30 cellular contexts compared by ENCODE assay signal in genomic region chr6:156804402-156804801, GRCh38. TPM values are rescaled to one million over a fixed set of nuclear protein-coding genes. Genes with fewer than 3 reads are reported as not detected.
DNase-seq lines count a peak whose midpoint lies in the region; ATAC-seq and TF ChIP-seq lines count a peak whose summit lies in the region.
"Had no signal": no experiment of that assay in that cellular context is flagged by ENCODE, and none has a peak within 500 bp of the region (broad histone marks: within the 10 kb centered on the region; RNA-seq: fewer than 3 reads in every experiment).

No MANE protein-coding gene starts in this region.

- no peak overlapping the region for H3K4me2 ChIP-seq in GM23338
- H3K4me2 ChIP-seq: PC-9 had no signal

- peak overlapping the region; percentile 23 for H3K4me3 Mint-ChIP-seq in activated T-cell treated with anti-CD3 and anti-CD28 coated beads, Interleukin-2, amount 50 U/mL, for 24 hours
- no peak overlapping the region for H3K4me3 Mint-ChIP-seq in GM23338
- H3K4me3 Mint-ChIP-seq in activated B cell treated with CpG ODN at 0.5 μM for 24 hours = no peak overlapping the region
- H3K4me3 Mint-ChIP-seq in naive thymus-derived CD8-positive, alpha-beta T cell = peak overlapping the region in 3 of 10 donors; percentile 15 to 58 (median 50)
- H3K4me3 Mint-ChIP-seq in Calu3 (ENCODE audit: low read depth, unreplicated experiment) = no peak overlapping the region
- H3K4me3 Mint-ChIP-seq: activated T-helper 1 cell treated with anti-CD3 and anti-CD28 coated beads, Interleukin-12 subunit alpha, Interleukin-12 subunit beta, Interleukin-2, Interleukin-4 antibody, amounts not matched to agents 30 ng/mL and 10 ng/mL and 1 ng/mL, durations not matched to agents 14 hours and 24 hours and 36 hours had no signal

- peak overlapping the region; percentile 87 for H3K27ac Mint-ChIP-seq in activated T-cell treated with anti-CD3 and anti-CD28 coated beads, Interleukin-2, amount 50 U/mL, for 24 hours
- H3K27ac Mint-ChIP-seq in GM23338 = peak overlapping the region; percentile 23; the same call in 1 of the 2 replicates
- peak overlapping the region; percentile 41 for H3K27ac Mint-ChIP-seq in activated B cell treated with CpG ODN at 0.5 μM for 24 hours
- H3K27ac Mint-ChIP-seq in naive thymus-derived CD8-positive, alpha-beta T cell = peak overlapping the region; percentile 4 to 92 (median 80)
- H3K27ac Mint-ChIP-seq in Calu3 (ENCODE audit: unreplicated experiment) = no peak overlapping the region
- H3K27ac Mint-ChIP-seq: activated T-helper 1 cell treated with anti-CD3 and anti-CD28 coated beads, Interleukin-12 subunit alpha, Interleukin-12 subunit beta, Interleukin-2, Interleukin-4 antibody, amounts not matched to agents 30 ng/mL and 10 ng/mL and 1 ng/mL, durations not matched to agents 14 hours and 24 hours and 36 hours had no signal

- no peak for DNase-seq in activated T-cell treated with anti-CD3 and anti-CD28 coated beads, Interleukin-2, amount 50 U/mL, for 24 hours
- no peak for DNase-seq in activated T-cell treated with anti-CD3 and anti-CD28 coated beads, Interleukin-2, amount 50 U/mL, for 1 hour
- no peak for DNase-seq in GM23338 (ENCODE audit: low spot score)
- no peak for DNase-seq in activated B cell treated with CpG ODN at 0.5 μM for 24 hours
- no peak for DNase-seq in naive thymus-derived CD8-positive, alpha-beta T cell
- no peak for DNase-seq in Calu3
- DNase-seq: activated CD8-positive, alpha-beta memory T cell treated with anti-CD3 and anti-CD28 coated beads for 24 hours; adrenal gland; body of pancreas; C1 segment of cervical spinal cord; Caco-2; cerebellar nuclear complex; DND-41; dorsolateral prefrontal cortex; HCEC 1CT; hypothalamus; NCI-H1092 treated with DMSO at 0.1 percent for 48 hours; NCI-H187 treated with DMSO at 0.1 percent for 48 hours; NCI-H526 treated with DMSO at 0.1 percent for 48 hours; PC-9; sigmoid colon; stimulated activated CD8-positive, alpha-beta memory T cell treated with anti-CD3 and anti-CD28 coated beads, Interleukin-4, amount 100 ng/mL, for 48 hours had no signal

- H3K9me3 Mint-ChIP-seq in activated T-cell treated with anti-CD3 and anti-CD28 coated beads, Interleukin-2, amount 50 U/mL, for 24 hours = peaks cover 13% of the 10 kb centered on the region
- no peaks in the 10 kb centered on the region for H3K9me3 Mint-ChIP-seq in GM23338
- no peaks in the 10 kb centered on the region for H3K9me3 Mint-ChIP-seq in activated B cell treated with CpG ODN at 0.5 μM for 24 hours
- no peaks in the 10 kb centered on the region for H3K9me3 Mint-ChIP-seq in naive thymus-derived CD8-positive, alpha-beta T cell
- no peaks in the 10 kb centered on the region for H3K9me3 Mint-ChIP-seq in Calu3 (ENCODE audit: low read depth, unreplicated experiment)
- H3K9me3 Mint-ChIP-seq: activated T-helper 1 cell treated with anti-CD3 and anti-CD28 coated beads, Interleukin-12 subunit alpha, Interleukin-12 subunit beta, Interleukin-2, Interleukin-4 antibody, amounts not matched to agents 30 ng/mL and 10 ng/mL and 1 ng/mL, durations not matched to agents 14 hours and 24 hours and 36 hours had no signal

- no peak for TF ChIP-seq CTCF in GM23338 (conservative IDR thresholded peaks at IDR 0.05; ENCODE audit: low read depth in 2 of 2)
- no peak for TF ChIP-seq CTCF in activated B cell treated with CpG ODN at 0.5 μM for 24 hours (IDR thresholded peaks at IDR 0.05)
- no peak for TF ChIP-seq CTCF in Calu3 (IDR thresholded peaks at IDR 0.05; ENCODE audit: unreplicated experiment)

- H4K20me1 ChIP-seq in GM23338 (replicated peaks; ENCODE audit: insufficient read depth) = peaks cover 34% of the 10 kb centered on the region; the same call in 1 of the 2 replicates

- H3K27ac ChIP-seq in GM23338 (ENCODE audit: low read depth) = no peak overlapping the region
- H3K27ac ChIP-seq: adrenal gland, body of pancreas, PC-9, prostate gland, sigmoid colon, suprapubic skin had no signal

- H3K27me3 Mint-ChIP-seq in activated T-cell treated with anti-CD3 and anti-CD28 coated beads, Interleukin-2, amount 50 U/mL, for 24 hours = no peaks in the 10 kb centered on the region
- H3K27me3 Mint-ChIP-seq in GM23338 (ENCODE audit: insufficient read depth, low read depth, poor library complexity) = peaks cover 8% of the 10 kb centered on the region
- H3K27me3 Mint-ChIP-seq in activated B cell treated with CpG ODN at 0.5 μM for 24 hours = no peaks in the 10 kb centered on the region
- no peaks in the 10 kb centered on the region for H3K27me3 Mint-ChIP-seq in naive thymus-derived CD8-positive, alpha-beta T cell
- H3K27me3 Mint-ChIP-seq in Calu3 (ENCODE audit: unreplicated experiment) = no peaks in the 10 kb centered on the region

- no peaks in the 10 kb centered on the region for H3K27me3 ChIP-seq in GM23338 (ENCODE audit: insufficient read depth)
- H3K27me3 ChIP-seq: adrenal gland, body of pancreas, dorsolateral prefrontal cortex, sigmoid colon, suprapubic skin had no signal

- no peaks in the 10 kb centered on the region for H3F3A ChIP-seq in GM23338 (replicated peaks; ENCODE audit: low read depth)

- H3K9me2 ChIP-seq in GM23338 (ENCODE audit: insufficient read depth) = no peaks in the 10 kb centered on the region

- intact Hi-C loops in activated B cell treated with CpG ODN at 0.5 μM for 24 hours (cut with micrococcal nuclease) (no loop called here), Calu3 (cut with micrococcal nuclease; ENCODE audit: unreplicated experiment) (no loop called here)

- peaks cover 31% of the 10 kb centered on the region for H3K36me3 Mint-ChIP-seq in activated T-cell treated with anti-CD3 and anti-CD28 coated beads, Interleukin-2, amount 50 U/mL, for 24 hours (ENCODE audit: low read depth)
- H3K36me3 Mint-ChIP-seq in GM23338 (ENCODE audit: low read depth) (no peaks in the 10 kb centered on the region; the same call in 2 of the 3 replicates), activated B cell treated with CpG ODN at 0.5 μM for 24 hours (ENCODE audit: low read depth) (peaks cover 27% of the 10 kb centered on the region), Calu3 (ENCODE audit: insufficient read depth, unreplicated experiment) (no peaks in the 10 kb centered on the region)
- peaks cover 0 to 5% (median 0%) of the 10 kb centered on the region in 3 donors for H3K36me3 Mint-ChIP-seq in naive thymus-derived CD8-positive, alpha-beta T cell

- no peak for ATAC-seq in GM23338
- ATAC-seq in activated B cell treated with CpG ODN at 0.5 μM for 24 hours (ENCODE audit: low read depth) = no peak
- no peak for ATAC-seq in naive thymus-derived CD8-positive, alpha-beta T cell
- ATAC-seq in HG02642 (IDR thresholded peaks at IDR 0.05; ENCODE audit: poor library complexity, unreplicated experiment) = no peak
- no peak for ATAC-seq in GM21619 (IDR thresholded peaks at IDR 0.05; ENCODE audit: unreplicated experiment)
- ATAC-seq: body of pancreas, left lobe of liver, Right ventricle myocardium inferior, SK-N-SH treated with all-trans-retinoic acid at 6 μM for 48 hours had no signal

- H3K4me1 Mint-ChIP-seq in activated T-cell treated with anti-CD3 and anti-CD28 coated beads, Interleukin-2, amount 50 U/mL, for 24 hours (ENCODE audit: low read depth) = peaks cover 82% of the 10 kb centered on the region
- H3K4me1 Mint-ChIP-seq in GM23338 = peaks cover 53% of the 10 kb centered on the region
- peaks cover 77% of the 10 kb centered on the region for H3K4me1 Mint-ChIP-seq in activated B cell treated with CpG ODN at 0.5 μM for 24 hours
- peaks cover 34 to 89% (median 75%) of the 10 kb centered on the region in 4 donors for H3K4me1 Mint-ChIP-seq in naive thymus-derived CD8-positive, alpha-beta T cell
- no peaks in the 10 kb centered on the region for H3K4me1 Mint-ChIP-seq in Calu3 (ENCODE audit: low read depth, unreplicated experiment)

- CTCF ChIA-PET in activated B cell treated with CpG ODN at 0.5 μM for 24 hours (lab: Charles Lee) = no interaction called here
- CTCF ChIA-PET in Calu3 (lab: Charles Lee) = no interaction called here

- H3K36me3 ChIP-seq in GM23338 (ENCODE audit: insufficient read depth) = no peaks in the 10 kb centered on the region
- H3K36me3 ChIP-seq: adrenal gland, prostate gland, sigmoid colon, suprapubic skin had no signal

- H3K79me2 ChIP-seq in GM23338 (replicated peaks; ENCODE audit: insufficient read depth) = peaks cover 100% of the 10 kb centered on the region

- no peak overlapping the region for H3K4me3 ChIP-seq in GM23338
- H3K4me3 ChIP-seq: adrenal gland, body of pancreas, dorsolateral prefrontal cortex, PC-9, prostate gland, sigmoid colon, suprapubic skin had no signal

- H2AFZ ChIP-seq in GM23338 = no peak overlapping the region
- H2AFZ ChIP-seq: PC-9 had no signal

- BruUV-seq in Calu3 (replicated peaks; lab: Mats Ljungman, UMichigan) = no TSS peak

- POLR2A ChIA-PET in activated B cell treated with CpG ODN at 0.5 μM for 24 hours (lab: Charles Lee) = interaction anchor here (1.5 kb wide), 1 partner anchor 12 kb away, joined by 4 read pairs; no protein-coding TSS in a partner anchor
- POLR2A ChIA-PET in naive thymus-derived CD8-positive, alpha-beta T cell (lab: Charles Lee) = no interaction called here

- peaks cover 36% of the 10 kb centered on the region for H3K4me1 ChIP-seq in GM23338 (ENCODE audit: insufficient read depth)
- H3K4me1 ChIP-seq: Caco-2 had no signal

TF ChIP-seq in GM23338, 12 proteins besides CTCF, POLR2A, EP300 and RAD21 (continues in another document):
- TF ChIP-seq ZNF331 (CRISPR knock-in tag; IDR thresholded peaks at IDR 0.05; ENCODE audit: low read depth) (no peak), POLR2AphosphoS5 (IDR thresholded peaks at IDR 0.05; ENCODE audit: low read depth) (no peak)

RNA-seq across cellular contexts. Expression of gene ARID1B, which starts 27.2 kb away (rescaled TPM):
- total RNA-seq in GM23338 (2014; rRNA removed; shearing (Covaris generic)) = 72.2 and 82.4 TPM in 2 replicates
- polyA plus RNA-seq in GM23338 (2016; fragmentation: Nextera tagmentation; extraction: Ambion mirVana) = 53.3 and 59.3 TPM in 2 replicates
- total RNA-seq in activated B cell treated with CpG ODN at 0.5 μM for 24 hours (194 and 248 TPM in 2 replicates), Calu3 (2022) (50.5 and 53.5 TPM in 2 replicates)
- total RNA-seq in naive thymus-derived CD8-positive, alpha-beta T cell = 100 to 1,000 TPM; 119 to 122 TPM
- polyA plus RNA-seq in naive thymus-derived CD8-positive, alpha-beta T cell = 10 to 100 TPM in 2 of 3 donors, 1 to 10 TPM in 1; 9.0 to 18.6 (median 11.2) TPM
